32 cellular contexts compared by ENCODE assay signal in genomic region chr11:1438967-1439330, GRCh38. TPM values are rescaled to one million over a fixed set of nuclear protein-coding genes. Genes with fewer than 3 reads are reported as not detected.
"Had no signal": no experiment of that assay in that cellular context is flagged by ENCODE, and none has a peak within 500 bp of the region (broad histone marks: within the 10 kb centered on the region; RNA-seq: fewer than 3 reads in every experiment).

No MANE protein-coding gene starts in this region.

- H3K4me1 ChIP-seq: left lung, lower lobe of right lung, prostate gland, vagina had no signal

- H2AFZ ChIP-seq: neural progenitor cell had no signal

- ATAC-seq: left colon; left lung; lower lobe of right lung; natural killer cell; sciatic nerve; stimulated activated memory B cell treated with anti-CD40 and anti-IgM and Interleukin-4, amounts not matched to agents 10 μg/mL and 1 μg/mL and 100 μg/mL, for 72 hours; stimulated activated naive CD8-positive, alpha-beta T cell treated with anti-CD3 and anti-CD28 coated beads, Interleukin-15, Interleukin-2, amounts not matched to agents 100 U/mL and 50 U/mL, for 24 hours had no signal

- H3K9me3 ChIP-seq: left lung, lower lobe of right lung, pancreas, prostate gland, stomach, testis, thyroid gland, transverse colon, upper lobe of left lung, vagina had no signal

- H3K4me3 ChIP-seq: left lung, lower lobe of right lung, neural progenitor cell, pancreas, prostate gland, stomach, testis, thyroid gland, transverse colon, upper lobe of left lung, vagina had no signal

- H3K4me2 ChIP-seq: neural progenitor cell had no signal

- H3K36me3 ChIP-seq: left lung, lower lobe of right lung, neural progenitor cell, prostate gland, stomach, thyroid gland, transverse colon, upper lobe of left lung, vagina had no signal

- H3K9ac ChIP-seq: neural progenitor cell had no signal

- DNase-seq: hypothalamus; immature natural killer cell; kidney; left colon; left lung; lower lobe of right lung; mammary epithelial cell; mesendoderm; naive B cell; natural killer cell; nephron progenitor cell; pancreas; posterior cingulate gyrus; retina; right cardiac atrium; small intestine; stimulated activated CD4-positive, alpha-beta T cell treated with anti-CD3 and anti-CD28 coated beads, Interleukin-1b, Interleukin-23, amount 100 ng/mL, for 48 hours; stimulated activated CD4-positive, alpha-beta T cell treated with anti-CD3 and anti-CD28 coated beads, Interleukin-2, amount 100 ng/mL, for 48 hours; stimulated activated CD4-positive, alpha-beta T cell treated with anti-CD3 and anti-CD28 coated beads, Interleukin-4, amount 100 ng/mL, for 4 hours; stimulated activated CD8-positive, alpha-beta memory T cell treated with anti-CD3 and anti-CD28 coated beads, Interleukin-4, amount 100 ng/mL, for 48 hours; stimulated activated naive CD8-positive, alpha-beta T cell treated with anti-CD3 and anti-CD28 coated beads, Interleukin-15, Interleukin-2, amounts not matched to agents 100 U/mL and 50 U/mL, for 24 hours; transverse colon had no signal

- H3K27ac ChIP-seq: left lung, lower lobe of right lung, neural progenitor cell, pancreas, prostate gland, stomach, testis, thyroid gland, transverse colon, upper lobe of left lung, vagina had no signal

- H3K27me3 ChIP-seq: neural progenitor cell, pancreas, testis, thyroid gland, vagina had no signal

RNA-seq across cellular contexts. Expression of gene BRSK2, which starts 49.2 kb away (rescaled TPM):
- polyA plus RNA-seq: liver had no signal
